11 cellular contexts compared by ENCODE assay signal in the genomic region with DNA sequence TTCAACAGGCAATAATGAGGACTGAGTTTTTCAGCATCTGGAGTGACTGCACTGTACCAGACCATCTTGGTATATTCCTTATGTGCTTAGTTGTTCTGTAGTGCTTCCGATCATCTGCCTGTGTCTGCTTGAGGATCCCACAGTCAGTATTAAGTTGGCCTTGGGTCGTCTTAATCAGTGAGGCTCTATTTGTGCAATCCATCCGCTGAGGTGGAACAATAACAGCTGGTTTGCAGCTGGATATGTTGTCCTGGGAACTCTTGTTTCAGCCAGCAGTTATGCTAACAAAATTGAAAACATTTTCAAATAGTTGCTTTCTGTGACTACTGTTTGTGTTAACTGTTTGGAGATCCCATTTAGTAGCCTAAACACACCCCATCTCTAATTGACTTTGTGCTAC.
A peak's percentile ranks its signal among the peaks of the same experiment; 100 is the strongest.
DNase-seq lines count a peak whose midpoint lies in the region; TF ChIP-seq lines count a peak whose summit lies in the region.
"Had no signal": no experiment of that assay in that cellular context is flagged by ENCODE, and none has a peak within 500 bp of the region (broad histone marks: within the 10 kb centered on the region; RNA-seq: fewer than 3 reads in every experiment).

No MANE protein-coding gene starts in this region.

- in situ Hi-C loops in brain microvascular endothelial cell (cut with HindIII; ENCODE audit: low pct_ligation_motif_present, low sequenced_read_pairs) = no loop called here

- TF ChIP-seq CTCF in brain microvascular endothelial cell (IDR thresholded peaks at IDR 0.05; ENCODE audit: low read depth, low read length, missing control alignments) (no peak), chondrocyte (IDR thresholded peaks at IDR 0.05) (no peak), OCI-LY7 (conservative IDR thresholded peaks at IDR 0.05; ENCODE audit: low read length) (no peak)

- DNase-seq in EH (ENCODE audit: low read depth) = peak; percentile 23
- DNase-seq in brain microvascular endothelial cell = peak; percentile 49
- DNase-seq in skeletal muscle cell (ENCODE audit: low read depth) = peak; percentile 71
- no peak for DNase-seq in chondrocyte (ENCODE audit: low spot score)
- no peak for DNase-seq in OCI-LY7 (ENCODE audit: low spot score)
- no peak for DNase-seq in NCI-H1436 (lab: John Stamatoyannopoulos, UW)
- no peak for DNase-seq in NCI-H187 treated with DMSO at 0.1 percent for 48 hours (lab: John Stamatoyannopoulos, UW)
- DNase-seq: CD4-positive, CD25-positive, alpha-beta regulatory T cell; islet precursor cell; Kasumi-1 had no signal

- H3K4me3 ChIP-seq in brain microvascular endothelial cell (ENCODE audit: low read depth, low read length) (no peak overlapping the region), iPS-20b (ENCODE audit: low read length) (no peak overlapping the region), skeletal muscle cell (ENCODE audit: low read depth, low read length) (no peak overlapping the region), OCI-LY7 (ENCODE audit: low read depth, low read length, poor library complexity, severe bottlenecking) (no peak overlapping the region)

- H4K20me1 ChIP-seq in OCI-LY7 (ENCODE audit: insufficient read depth, low read length) = peaks cover 5% of the 10 kb centered on the region; the same call in 1 of the 2 replicates

- H3K4me1 ChIP-seq in iPS-20b (ENCODE audit: insufficient read depth, low read length) = peaks cover 59% of the 10 kb centered on the region
- peaks cover 7% of the 10 kb centered on the region for H3K4me1 ChIP-seq in OCI-LY7 (ENCODE audit: insufficient read depth, low read length, poor library complexity, severe bottlenecking)

- no peaks in the 10 kb centered on the region for H3K36me3 ChIP-seq in brain microvascular endothelial cell (replicated peaks)
- no peaks in the 10 kb centered on the region for H3K36me3 ChIP-seq in iPS-20b (ENCODE audit: insufficient read depth, low read depth, low read length)
- no peaks in the 10 kb centered on the region for H3K36me3 ChIP-seq in OCI-LY7 (ENCODE audit: insufficient read depth, low read length)

- H3K4me2 ChIP-seq in OCI-LY7 (ENCODE audit: low read length) = no peak overlapping the region

- H3K9me3 ChIP-seq in iPS-20b (ENCODE audit: insufficient read depth, low read depth, low read length) (no peaks in the 10 kb centered on the region), OCI-LY7 (ENCODE audit: low read length) (no peaks in the 10 kb centered on the region)

- peak overlapping the region; percentile 4; the same call in 1 of the 2 replicates for H3K9ac ChIP-seq in iPS-20b (ENCODE audit: low read depth, low read length)

- intact Hi-C loops in OCI-LY7 (cut with micrococcal nuclease; ENCODE audit: unreplicated experiment) = no loop called here

- no peaks in the 10 kb centered on the region for H3K9me3 Mint-ChIP-seq in chondrocyte (ENCODE audit: low read depth)

- H3K27me3 ChIP-seq in brain microvascular endothelial cell (replicated peaks) (no peaks in the 10 kb centered on the region), iPS-20b (ENCODE audit: insufficient read depth, low read length) (no peaks in the 10 kb centered on the region)

- H3K4me3 Mint-ChIP-seq in chondrocyte (ENCODE audit: unreplicated experiment) = no peak overlapping the region
- H3K4me3 Mint-ChIP-seq: CD4-positive, CD25-positive, alpha-beta regulatory T cell had no signal

- no TSS peak for BruUV-seq in OCI-LY7 (replicated peaks; lab: Mats Ljungman, UMichigan)

- H3K4me1 Mint-ChIP-seq in chondrocyte (ENCODE audit: low read depth) = peaks cover 30% of the 10 kb centered on the region
- H3K4me1 Mint-ChIP-seq: CD4-positive, CD25-positive, alpha-beta regulatory T cell had no signal

- no peak overlapping the region for H2AFZ ChIP-seq in OCI-LY7 (ENCODE audit: low read length)

- no peaks in the 10 kb centered on the region for H3K79me2 ChIP-seq in OCI-LY7 (ENCODE audit: insufficient read depth, low read depth, low read length)

- H3K27ac Mint-ChIP-seq in chondrocyte (ENCODE audit: unreplicated experiment) = no peak overlapping the region
- H3K27ac Mint-ChIP-seq: CD4-positive, CD25-positive, alpha-beta regulatory T cell had no signal

- POLR2A ChIA-PET in OCI-LY7 (lab: Charles Lee) = interaction anchor here (0.7 kb wide), 1 partner anchor 26 kb away, joined by 3 read pairs; no protein-coding TSS in a partner anchor

- CTCF ChIA-PET in OCI-LY7 (lab: Charles Lee; ENCODE audit: unreplicated experiment) = no interaction called here

- peak overlapping the region; percentile 25 for H3K27ac ChIP-seq in brain microvascular endothelial cell
- H3K27ac ChIP-seq in iPS-20b (ENCODE audit: low read length) = no peak overlapping the region
- no peak overlapping the region for H3K27ac ChIP-seq in OCI-LY7 (ENCODE audit: low read depth, low read length, poor library complexity, severe bottlenecking)

- no peaks in the 10 kb centered on the region for H3K9me2 ChIP-seq in OCI-LY7 (ENCODE audit: insufficient read depth, low read length)

- H3K27me3 Mint-ChIP-seq in chondrocyte (ENCODE audit: low read depth) = no peaks in the 10 kb centered on the region

- peaks cover 2% of the 10 kb centered on the region for H3K36me3 Mint-ChIP-seq in chondrocyte (ENCODE audit: low read depth)
- H3K36me3 Mint-ChIP-seq: CD4-positive, CD25-positive, alpha-beta regulatory T cell had no signal

Comparison
In these comparisons a context has a peak if more than half of its experiments do, and no peak if none do; other contexts are left out.
1. DNase-seq: peak in EH (single experiment), brain microvascular endothelial cell (single experiment) and skeletal muscle cell (single experiment); none in chondrocyte (single experiment), OCI-LY7 (single experiment), NCI-H1436 (single experiment) and NCI-H187 treated with DMSO at 0.1 percent for 48 hours (single experiment).